In genomic region chr15:31435256-31435781, GRCh38 we compare ENCODE assay signal across 8 cellular contexts.
DNase-seq lines count a peak whose midpoint lies in the region; ATAC-seq, FAIRE-seq and TF ChIP-seq lines count a peak whose summit lies in the region.

No MANE protein-coding gene starts in this region.

- FAIRE-seq in K562 (lab: Jason Lieb, UNC): peak; percentile 95

- no peak for TF ChIP-seq EP300 in K562 (IDR thresholded peaks at IDR 0.05; ENCODE audit: low read length)

- no peak overlapping the region for H3K9ac ChIP-seq in K562 (ENCODE audit: insufficient read depth in 1 of 2, low read depth in 2 of 2, low read length in 2 of 2)

- H3K27ac ChIP-seq in K562 (ENCODE audit: extremely low read depth, low read depth, low read length): no peak overlapping the region
- no peak overlapping the region for H3K27ac ChIP-seq in iPS DF 6.9 (ENCODE audit: low read length)
- H3K27ac ChIP-seq in skin epidermis: peak overlapping the region; percentile 32 to 97 (median 89)

- no peaks in the 10 kb centered on the region for H3K9me1 ChIP-seq in K562 (ENCODE audit: control insufficient read depth, insufficient read depth, low read length)

- H3K27me3 ChIP-seq in H7 (ENCODE audit: control insufficient read depth, insufficient read depth, low read length) (no peaks in the 10 kb centered on the region), K562 (ENCODE audit: control insufficient read depth in 2 of 2, insufficient read depth in 2 of 2, low read length in 2 of 2) (peaks cover 11 to 28% of the 10 kb centered on the region in 2 experiments; a peak in 4 of 5 replicates), iPS DF 6.9 (ENCODE audit: control insufficient read depth, insufficient read depth, low read length) (no peaks in the 10 kb centered on the region)

- no TSS peak for BruUV-seq in K562 (replicated peaks; lab: Mats Ljungman, UMichigan)

- POLR2A ChIA-PET in K562 (lab: Yijun Ruan, JAX): interaction anchor here (0.8 to 1.1 kb wide), 4 partner anchors 19 to 233 kb away, joined by 3 read pairs; no protein-coding TSS in a partner anchor

- no peak overlapping the region for H3K4me3 ChIP-seq in H7 (ENCODE audit: insufficient read depth, low read depth, low read length)
- no peak overlapping the region for H3K4me3 ChIP-seq in K562
- no peak overlapping the region for H3K4me3 ChIP-seq in iPS DF 6.9 (ENCODE audit: low read length)
- peak overlapping the region in 6 of 7 experiments; percentile 6 to 19 (median 14) for H3K4me3 ChIP-seq in skin epidermis

- TF ChIP-seq RAD21 in K562 (CRISPR knock-in tag; conservative IDR thresholded peaks at IDR 0.05 in 1 of 2, IDR thresholded peaks at IDR 0.05 in 1 of 2): peak; percentile 86 to 93

- no peaks in the 10 kb centered on the region for H3K79me2 ChIP-seq in K562 (ENCODE audit: control insufficient read depth, insufficient read depth, low read length)

- TF ChIP-seq POLR2A in K562 (conservative IDR thresholded peaks at IDR 0.05): no peak

- no peaks in the 10 kb centered on the region for H4K20me1 ChIP-seq in K562 (replicated peaks; ENCODE audit: control insufficient read depth, insufficient read depth, low read length)

- H2AFZ ChIP-seq in K562 (ENCODE audit: low read depth, low read length): peak overlapping the region; percentile 69

- peak; percentile 78 for DNase-seq in GM03348 (ENCODE audit: low spot score)
- peak; percentile 86 for DNase-seq in H7
- DNase-seq in M059J (ENCODE audit: low read depth): peak; percentile 81
- peak; percentile 67 for DNase-seq in T-helper 9 cell
- peak; percentile 81 to 85 (median 83) for DNase-seq in K562 (ENCODE audit: extremely low read depth in 1 of 4, low spot score in 3 of 4)
- DNase-seq in iPS DF 6.9 (ENCODE audit: low read depth, low spot score): peak; percentile 74
- DNase-seq in NCI-H2081 (lab: John Stamatoyannopoulos, UW): no peak

- WGBS in K562 (ENCODE audit: insufficient coverage, low coverage, missing lambda C conversion rate): 14% methylated on average over 14 of the region's 14 CpGs
- WGBS in iPS DF 6.9 (ENCODE audit: insufficient coverage, insufficient read length): no CpG with 5 or more reads among the region's 14 CpGs

- H3K4me2 ChIP-seq in K562 (ENCODE audit: insufficient read depth, low read length): peak overlapping the region; percentile 37; the same call in 1 of the 2 replicates

- intact Hi-C loops in K562 (cut with micrococcal nuclease): loop anchor here (1.0 to 10.0 kb wide), 4 partner anchors 52 to 539 kb away; no protein-coding TSS in a partner anchor

- no peaks in the 10 kb centered on the region for H3K9me3 ChIP-seq in K562 (replicated peaks; ENCODE audit: control insufficient read depth, insufficient read depth, low read depth, low read length)
- no peaks in the 10 kb centered on the region for H3K9me3 ChIP-seq in iPS DF 6.9 (ENCODE audit: control insufficient read depth, insufficient read depth, low read length)

- in situ Hi-C loops in K562 (cut with MboI): loop anchor here (5.0 kb wide), 2 partner anchors 52 to 238 kb away; no protein-coding TSS in a partner anchor

- peak; percentile 95 for ATAC-seq in K562

- H3K36me3 ChIP-seq in H7 (replicated peaks; ENCODE audit: control insufficient read depth, insufficient read depth, low read length): no peaks in the 10 kb centered on the region
- no peaks in the 10 kb centered on the region for H3K36me3 ChIP-seq in K562 (ENCODE audit: control insufficient read depth, insufficient read depth, low read length)
- H3K36me3 ChIP-seq in iPS DF 6.9 (ENCODE audit: control insufficient read depth, insufficient read depth, low read length): no peaks in the 10 kb centered on the region

- H3K4me1 ChIP-seq in K562 (replicated peaks in 1 of 2; ENCODE audit: control insufficient read depth in 2 of 2, insufficient read depth in 2 of 2, low read length in 2 of 2) (peaks cover 5 to 8% of the 10 kb centered on the region in 2 experiments; a peak in 4 of 5 replicates), iPS DF 6.9 (ENCODE audit: control insufficient read depth, insufficient read depth, low read length) (no peaks in the 10 kb centered on the region)

- CTCF ChIA-PET in K562 (lab: Yijun Ruan, JAX; ENCODE audit: low intra/inter-chr PET ratio): interaction anchor here (1.3 to 2.0 kb wide), 3 partner anchors 70 to 235 kb away, joined by 3 to 11 read pairs (median 10); no protein-coding TSS in a partner anchor

- peak; percentile 94 to 99 (median 99) for TF ChIP-seq CTCF in K562 (IDR thresholded peaks at IDR 0.05 in 2 of 3, conservative IDR thresholded peaks at IDR 0.05 in 1 of 3; ENCODE audit: insufficient read depth in 2 of 3, low read depth in 1 of 3, low read length in 3 of 3)

TF ChIP-seq in K562, 482 proteins besides CTCF, POLR2A, EP300 and RAD21 (continues in another document):
- TF ChIP-seq YY1 (IDR thresholded peaks at IDR 0.05; ENCODE audit: borderline replicate concordance in 1 of 3, control insufficient read depth in 1 of 3, extremely low read depth in 1 of 3, insufficient read depth in 3 of 3, insufficient read length in 1 of 3, insufficient replicate concordance in 2 of 3, low read depth in 1 of 3, low read length in 2 of 3): no peak
- TF ChIP-seq ZZZ3 (IDR thresholded peaks at IDR 0.05): no peak
- TF ChIP-seq EGR1 (conservative IDR thresholded peaks at IDR 0.05): 0 out of 2 replicates have a peak, but pooled peaks have one; percentile 24
- no peak for TF ChIP-seq ETS2 (tag; IDR thresholded peaks at IDR 0.05; ENCODE audit: borderline replicate concordance, poor library complexity, severe bottlenecking)
- no peak for TF ChIP-seq ZBTB33 (CRISPR knock-in tag; IDR thresholded peaks at IDR 0.05)
- no peak for TF ChIP-seq ZNF668 (CRISPR knock-in tag; IDR thresholded peaks at IDR 0.05)
- TF ChIP-seq THAP12 (CRISPR knock-in tag; IDR thresholded peaks at IDR 0.05): no peak
- peak; percentile 44; the same call in 1 of the 2 replicates for TF ChIP-seq MYC (IDR thresholded peaks at IDR 0.05; ENCODE audit: low read depth, low read length)
- TF ChIP-seq MYC (CRISPR knock-in tag; IDR thresholded peaks at IDR 0.05; ENCODE audit: borderline replicate concordance, low read depth): no peak
- TF ChIP-seq MTA3 (IDR thresholded peaks at IDR 0.05; ENCODE audit: borderline replicate concordance): no peak
- no peak for TF ChIP-seq HDAC2 (IDR thresholded peaks at IDR 0.05)
- no peak for TF ChIP-seq PTTG1 (tag; IDR thresholded peaks at IDR 0.05; ENCODE audit: low read depth)
- no peak for TF ChIP-seq THRB (CRISPR knock-in tag; conservative IDR thresholded peaks at IDR 0.05)
- TF ChIP-seq, protein P1, sequence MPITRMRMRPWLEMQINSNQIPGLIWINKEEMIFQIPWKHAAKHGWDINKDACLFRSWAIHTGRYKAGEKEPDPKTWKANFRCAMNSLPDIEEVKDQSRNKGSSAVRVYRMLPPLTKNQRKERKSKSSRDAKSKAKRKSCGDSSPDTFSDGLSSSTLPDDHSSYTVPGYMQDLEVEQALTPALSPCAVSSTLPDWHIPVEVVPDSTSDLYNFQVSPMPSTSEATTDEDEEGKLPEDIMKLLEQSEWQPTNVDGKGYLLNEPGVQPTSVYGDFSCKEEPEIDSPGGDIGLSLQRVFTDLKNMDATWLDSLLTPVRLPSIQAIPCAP (CRISPR knock-in tag; IDR thresholded peaks at IDR 0.05; ENCODE audit: borderline replicate concordance): no peak
- TF ChIP-seq ZNF3 (CRISPR knock-in tag; IDR thresholded peaks at IDR 0.05): no peak
- no peak for TF ChIP-seq PHB2 (IDR thresholded peaks at IDR 0.05; ENCODE audit: low read depth)
- TF ChIP-seq PML (IDR thresholded peaks at IDR 0.05; ENCODE audit: low read length): no peak
- no peak for TF ChIP-seq MTF1 (CRISPR knock-in tag; IDR thresholded peaks at IDR 0.05; ENCODE audit: borderline replicate concordance)
- no peak for TF ChIP-seq ZFP1 (CRISPR knock-in tag; IDR thresholded peaks at IDR 0.05)

Comparison
In these comparisons a context has a peak if more than half of its experiments do, and no peak if none do; other contexts are left out.
1. DNase-seq: peak in GM03348 (single experiment), H7 (single experiment), M059J (single experiment), T-helper 9 cell (single experiment), K562 (4 of 4) and iPS DF 6.9 (single experiment); none in NCI-H2081 (0 of 2).
2. H3K4me3 ChIP-seq: peak in skin epidermis (6 of 7); none in H7 (single experiment), K562 (single experiment) and iPS DF 6.9 (single experiment).
3. H3K27ac ChIP-seq: peak in skin epidermis (21 of 21); none in K562 (single experiment) and iPS DF 6.9 (single experiment).